In the genomic region with DNA sequence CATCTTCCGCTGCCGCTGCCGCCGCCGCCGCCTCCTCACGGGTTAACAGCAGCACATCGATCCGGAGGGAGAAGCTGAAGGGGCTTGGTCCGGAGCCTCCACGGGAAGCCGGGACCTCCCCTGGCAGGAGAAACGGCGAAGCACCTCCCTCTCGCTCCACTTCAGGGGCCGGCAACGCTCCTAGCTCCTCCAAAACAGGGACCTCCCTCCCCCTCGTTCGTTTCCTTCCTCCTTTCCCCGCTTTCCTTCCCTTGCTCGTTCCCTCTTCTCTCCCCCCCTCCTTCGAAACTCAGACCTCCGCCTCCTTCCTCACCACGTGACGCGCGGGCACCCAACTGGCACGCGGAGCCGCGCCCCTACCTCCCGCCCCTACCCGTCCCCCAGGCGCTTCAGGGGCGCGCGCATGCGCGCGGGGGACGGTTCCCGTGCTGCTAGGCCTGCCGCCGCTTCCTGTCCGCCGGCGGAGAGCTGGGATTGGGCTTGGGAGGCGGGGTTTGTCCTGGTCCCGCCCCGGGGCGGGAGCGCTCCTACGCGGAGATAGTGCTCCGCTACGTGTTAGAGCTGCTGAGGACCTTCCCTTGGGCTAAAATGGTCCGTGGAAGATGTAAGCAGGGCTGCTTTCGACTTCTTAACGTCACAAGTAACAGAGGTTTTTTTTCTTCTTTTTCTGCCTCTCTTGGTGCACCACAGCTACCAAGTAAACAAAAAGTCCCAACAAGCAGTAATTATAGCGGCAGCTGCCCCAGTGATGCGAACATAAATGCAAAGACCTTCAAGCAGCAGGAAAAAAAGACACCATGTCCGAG, we compare ENCODE assay signal across 8 cellular contexts. TPM values are rescaled to one million over a fixed set of nuclear protein-coding genes. Genes with fewer than 3 reads are reported as not detected.
DNase-seq lines count a peak whose midpoint lies in the region; TF ChIP-seq lines count a peak whose summit lies in the region.

A gene with protein sequence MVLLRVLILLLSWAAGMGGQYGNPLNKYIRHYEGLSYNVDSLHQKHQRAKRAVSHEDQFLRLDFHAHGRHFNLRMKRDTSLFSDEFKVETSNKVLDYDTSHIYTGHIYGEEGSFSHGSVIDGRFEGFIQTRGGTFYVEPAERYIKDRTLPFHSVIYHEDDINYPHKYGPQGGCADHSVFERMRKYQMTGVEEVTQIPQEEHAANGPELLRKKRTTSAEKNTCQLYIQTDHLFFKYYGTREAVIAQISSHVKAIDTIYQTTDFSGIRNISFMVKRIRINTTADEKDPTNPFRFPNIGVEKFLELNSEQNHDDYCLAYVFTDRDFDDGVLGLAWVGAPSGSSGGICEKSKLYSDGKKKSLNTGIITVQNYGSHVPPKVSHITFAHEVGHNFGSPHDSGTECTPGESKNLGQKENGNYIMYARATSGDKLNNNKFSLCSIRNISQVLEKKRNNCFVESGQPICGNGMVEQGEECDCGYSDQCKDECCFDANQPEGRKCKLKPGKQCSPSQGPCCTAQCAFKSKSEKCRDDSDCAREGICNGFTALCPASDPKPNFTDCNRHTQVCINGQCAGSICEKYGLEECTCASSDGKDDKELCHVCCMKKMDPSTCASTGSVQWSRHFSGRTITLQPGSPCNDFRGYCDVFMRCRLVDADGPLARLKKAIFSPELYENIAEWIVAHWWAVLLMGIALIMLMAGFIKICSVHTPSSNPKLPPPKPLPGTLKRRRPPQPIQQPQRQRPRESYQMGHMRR (minus strand): TSS at position 176 of the 806 bp plus-strand sequence. CDS start 173 bp downstream, at position 3.

- H3K4me3 ChIP-seq in SK-N-SH (ENCODE audit: low read depth in 2 of 2, low read length in 1 of 2), result peak within 1 kb of the TSS; percentile 83 to 88

- peak within 1 kb of the TSS; percentile 90 for H3K4me2 ChIP-seq in SK-N-SH

- H3K9me2 ChIP-seq in SK-N-SH, result no peaks in the 10 kb centered on the region

- H3K79me2 ChIP-seq in SK-N-SH (ENCODE audit: insufficient read depth), result peaks cover 42% of the 10 kb centered on the region

- no peaks in the 10 kb centered on the region; the same call in 1 of the 2 replicates for H3K27me3 Mint-ChIP-seq in HFFc6 (ENCODE audit: insufficient read depth)

- H3K27me3 ChIP-seq in SK-N-SH (ENCODE audit: insufficient read depth), result no peaks in the 10 kb centered on the region

- peaks cover 8 to 11% of the 10 kb centered on the region in 2 experiments; a peak in 3 of 4 replicates for H3K4me1 ChIP-seq in SK-N-SH (ENCODE audit: control insufficient read depth in 1 of 2, insufficient read depth in 2 of 2, low read depth in 1 of 2, low read length in 1 of 2)

- peak within 1 kb of the TSS; percentile 97 for H3K4me3 Mint-ChIP-seq in HFFc6

- POLR2A ChIA-PET in SK-N-SH (lab: Yijun Ruan, JAX), result interaction anchor here (0.7 to 3.4 kb wide), 4 partner anchors 15 to 418 kb away, joined by 3 to 54 read pairs (median 3); a partner anchor contains a TSS

- H4K20me1 ChIP-seq in SK-N-SH (ENCODE audit: insufficient read depth), result peaks cover 40% of the 10 kb centered on the region

- no peaks in the 10 kb centered on the region for H3K9me3 ChIP-seq in SK-N-SH

- 2% methylated on average over 47 of the region's 62 CpGs for WGBS in SK-N-SH (ENCODE audit: low lambda C conversion rate)

- H3F3A ChIP-seq in SK-N-SH (replicated peaks; ENCODE audit: insufficient read depth), result peaks cover 6% of the 10 kb centered on the region

- peak within 1 kb of the TSS; percentile 90 for H3K9ac ChIP-seq in SK-N-SH

- peak within 1 kb of the TSS; percentile 94 for H2AFZ ChIP-seq in SK-N-SH (ENCODE audit: low read depth)

- H3K27ac ChIP-seq in SK-N-SH (ENCODE audit: low read depth in 2 of 2, low read length in 1 of 2), result peak within 1 kb of the TSS; percentile 93 to 96
- peak within 1 kb of the TSS; percentile 96 for H3K27ac ChIP-seq in temporal lobe (ENCODE audit: low read depth, low read length)

- TF ChIP-seq CTCF in HFFc6 (IDR thresholded peaks at IDR 0.05) (no peak), SK-N-SH (IDR thresholded peaks at IDR 0.05) (no peak)

- TF ChIP-seq RAD21 in SK-N-SH (IDR thresholded peaks at IDR 0.05; ENCODE audit: low read length), result peak; percentile 3; the same call in 1 of the 2 replicates

- H3K36me3 Mint-ChIP-seq in HFFc6 (ENCODE audit: low read depth), result peaks cover 4% of the 10 kb centered on the region; the same call in 1 of the 2 replicates

- peak within 1 kb of the TSS; percentile 95 for H3K27ac Mint-ChIP-seq in HFFc6

- H3K36me3 ChIP-seq in SK-N-SH (replicated peaks in 1 of 2; ENCODE audit: control insufficient read depth in 1 of 2, insufficient read depth in 2 of 2, low read length in 1 of 2), result no peaks in the 10 kb centered on the region

- CTCF ChIA-PET in SK-N-SH (lab: Yijun Ruan, JAX), result interaction anchor here (0.6 to 2.1 kb wide), 3 partner anchors 21 to 480 kb away, joined by 3 to 15 read pairs (median 5); a partner anchor contains a TSS

- peaks cover 22% of the 10 kb centered on the region for H3K4me1 Mint-ChIP-seq in HFFc6 (ENCODE audit: low read depth)

- no peaks in the 10 kb centered on the region for H3K9me3 Mint-ChIP-seq in HFFc6

- DNase-seq in GM04503 (ENCODE audit: low read depth) (peak; percentile 95), HFFc6 (peak; percentile 98), NCI-H1048 (lab: John Stamatoyannopoulos, UW) (peak; percentile 91), SK-N-SH (peak; percentile 99), globus pallidus (ENCODE audit: low spot score) (peak; percentile 99), occipital lobe (lab: John Stamatoyannopoulos, UW) (peak; percentile 98)
- peak; percentile 99 for DNase-seq in activated naive CD4-positive, alpha-beta T cell treated with anti-CD3 and anti-CD28 coated beads, Interleukin-2, amount 50 U/mL, for 16 hours

- no peak for TF ChIP-seq EP300 in SK-N-SH (IDR thresholded peaks at IDR 0.05; ENCODE audit: borderline replicate concordance in 1 of 2, low read depth in 1 of 2, low read length in 1 of 2)

TF ChIP-seq in SK-N-SH, 30 proteins besides CTCF, POLR2A, EP300 and RAD21 (continues in another document):
- no peak for TF ChIP-seq FOXM1 (IDR thresholded peaks at IDR 0.05; ENCODE audit: low read depth)
- TF ChIP-seq POLR2AphosphoS5 (IDR thresholded peaks at IDR 0.05; ENCODE audit: low read depth, low read length), result peak; percentile 89
- TF ChIP-seq FOSL2 (IDR thresholded peaks at IDR 0.05; ENCODE audit: borderline replicate concordance, low read depth), result no peak
- TF ChIP-seq, protein P1, sequence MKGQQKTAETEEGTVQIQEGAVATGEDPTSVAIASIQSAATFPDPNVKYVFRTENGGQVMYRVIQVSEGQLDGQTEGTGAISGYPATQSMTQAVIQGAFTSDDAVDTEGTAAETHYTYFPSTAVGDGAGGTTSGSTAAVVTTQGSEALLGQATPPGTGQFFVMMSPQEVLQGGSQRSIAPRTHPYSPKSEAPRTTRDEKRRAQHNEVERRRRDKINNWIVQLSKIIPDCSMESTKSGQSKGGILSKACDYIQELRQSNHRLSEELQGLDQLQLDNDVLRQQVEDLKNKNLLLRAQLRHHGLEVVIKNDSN (IDR thresholded peaks at IDR 0.05; ENCODE audit: borderline replicate concordance, low read depth), result peak; percentile 97
- TF ChIP-seq, protein P2, sequence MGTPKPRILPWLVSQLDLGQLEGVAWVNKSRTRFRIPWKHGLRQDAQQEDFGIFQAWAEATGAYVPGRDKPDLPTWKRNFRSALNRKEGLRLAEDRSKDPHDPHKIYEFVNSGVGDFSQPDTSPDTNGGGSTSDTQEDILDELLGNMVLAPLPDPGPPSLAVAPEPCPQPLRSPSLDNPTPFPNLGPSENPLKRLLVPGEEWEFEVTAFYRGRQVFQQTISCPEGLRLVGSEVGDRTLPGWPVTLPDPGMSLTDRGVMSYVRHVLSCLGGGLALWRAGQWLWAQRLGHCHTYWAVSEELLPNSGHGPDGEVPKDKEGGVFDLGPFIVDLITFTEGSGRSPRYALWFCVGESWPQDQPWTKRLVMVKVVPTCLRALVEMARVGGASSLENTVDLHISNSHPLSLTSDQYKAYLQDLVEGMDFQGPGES (IDR thresholded peaks at IDR 0.05; ENCODE audit: low read depth, low read length), result no peak
- TF ChIP-seq SMC3 (IDR thresholded peaks at IDR 0.05; ENCODE audit: low read depth, low read length), result no peak; the same call in 1 of the 2 replicates
- TF ChIP-seq, protein P3, sequence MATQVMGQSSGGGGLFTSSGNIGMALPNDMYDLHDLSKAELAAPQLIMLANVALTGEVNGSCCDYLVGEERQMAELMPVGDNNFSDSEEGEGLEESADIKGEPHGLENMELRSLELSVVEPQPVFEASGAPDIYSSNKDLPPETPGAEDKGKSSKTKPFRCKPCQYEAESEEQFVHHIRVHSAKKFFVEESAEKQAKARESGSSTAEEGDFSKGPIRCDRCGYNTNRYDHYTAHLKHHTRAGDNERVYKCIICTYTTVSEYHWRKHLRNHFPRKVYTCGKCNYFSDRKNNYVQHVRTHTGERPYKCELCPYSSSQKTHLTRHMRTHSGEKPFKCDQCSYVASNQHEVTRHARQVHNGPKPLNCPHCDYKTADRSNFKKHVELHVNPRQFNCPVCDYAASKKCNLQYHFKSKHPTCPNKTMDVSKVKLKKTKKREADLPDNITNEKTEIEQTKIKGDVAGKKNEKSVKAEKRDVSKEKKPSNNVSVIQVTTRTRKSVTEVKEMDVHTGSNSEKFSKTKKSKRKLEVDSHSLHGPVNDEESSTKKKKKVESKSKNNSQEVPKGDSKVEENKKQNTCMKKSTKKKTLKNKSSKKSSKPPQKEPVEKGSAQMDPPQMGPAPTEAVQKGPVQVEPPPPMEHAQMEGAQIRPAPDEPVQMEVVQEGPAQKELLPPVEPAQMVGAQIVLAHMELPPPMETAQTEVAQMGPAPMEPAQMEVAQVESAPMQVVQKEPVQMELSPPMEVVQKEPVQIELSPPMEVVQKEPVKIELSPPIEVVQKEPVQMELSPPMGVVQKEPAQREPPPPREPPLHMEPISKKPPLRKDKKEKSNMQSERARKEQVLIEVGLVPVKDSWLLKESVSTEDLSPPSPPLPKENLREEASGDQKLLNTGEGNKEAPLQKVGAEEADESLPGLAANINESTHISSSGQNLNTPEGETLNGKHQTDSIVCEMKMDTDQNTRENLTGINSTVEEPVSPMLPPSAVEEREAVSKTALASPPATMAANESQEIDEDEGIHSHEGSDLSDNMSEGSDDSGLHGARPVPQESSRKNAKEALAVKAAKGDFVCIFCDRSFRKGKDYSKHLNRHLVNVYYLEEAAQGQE (IDR thresholded peaks at IDR 0.05; ENCODE audit: low read depth, low read length), result no peak
- TF ChIP-seq RFX5 (IDR thresholded peaks at IDR 0.05; ENCODE audit: low read length), result 0 out of 2 replicates have a peak, but pooled peaks have one; percentile 8
- peak; percentile 98 for TF ChIP-seq NRF1 (IDR thresholded peaks at IDR 0.05; ENCODE audit: low read depth, low read length)
- TF ChIP-seq JUND (IDR thresholded peaks at IDR 0.05), result no peak
- peak; percentile 36 for TF ChIP-seq TAF1 (IDR thresholded peaks at IDR 0.05; ENCODE audit: borderline replicate concordance, low read depth, low read length)

RNA-seq across cellular contexts. Expression of the gene that starts here (rescaled TPM):
- total RNA-seq in HFFc6 (2021; fragmentation: NEBNext Ultra II Directional; extraction: Animal tissue kit (Norgen Biotek cat#: 25700)), result 100 to 1,000 TPM; 155 to 227 (median 196) TPM
- polyA plus RNA-seq in SK-N-SH (2012; rRNA removed), result 83.5 and 104 TPM in 2 replicates
- 77.8 and 97.2 TPM in 2 replicates for polyA plus RNA-seq in SK-N-SH (2012; cell fraction: cytosol; rRNA removed)
- polyA plus RNA-seq in SK-N-SH (2012; cell fraction: nucleus; rRNA removed), result 47.5 and 51.8 TPM in 2 replicates
- total RNA-seq in occipital lobe, result 127 TPM
- 97.9 TPM for total RNA-seq in temporal lobe

Comparison
In these comparisons a context has a peak if more than half of its experiments do, and no peak if none do; other contexts are left out.
1. Peak in every context shown above with its lines: DNase-seq, H3K4me3 ChIP-seq and H3K27ac ChIP-seq.